ENCODE assay signal across 8 cellular contexts in the genomic region with DNA sequence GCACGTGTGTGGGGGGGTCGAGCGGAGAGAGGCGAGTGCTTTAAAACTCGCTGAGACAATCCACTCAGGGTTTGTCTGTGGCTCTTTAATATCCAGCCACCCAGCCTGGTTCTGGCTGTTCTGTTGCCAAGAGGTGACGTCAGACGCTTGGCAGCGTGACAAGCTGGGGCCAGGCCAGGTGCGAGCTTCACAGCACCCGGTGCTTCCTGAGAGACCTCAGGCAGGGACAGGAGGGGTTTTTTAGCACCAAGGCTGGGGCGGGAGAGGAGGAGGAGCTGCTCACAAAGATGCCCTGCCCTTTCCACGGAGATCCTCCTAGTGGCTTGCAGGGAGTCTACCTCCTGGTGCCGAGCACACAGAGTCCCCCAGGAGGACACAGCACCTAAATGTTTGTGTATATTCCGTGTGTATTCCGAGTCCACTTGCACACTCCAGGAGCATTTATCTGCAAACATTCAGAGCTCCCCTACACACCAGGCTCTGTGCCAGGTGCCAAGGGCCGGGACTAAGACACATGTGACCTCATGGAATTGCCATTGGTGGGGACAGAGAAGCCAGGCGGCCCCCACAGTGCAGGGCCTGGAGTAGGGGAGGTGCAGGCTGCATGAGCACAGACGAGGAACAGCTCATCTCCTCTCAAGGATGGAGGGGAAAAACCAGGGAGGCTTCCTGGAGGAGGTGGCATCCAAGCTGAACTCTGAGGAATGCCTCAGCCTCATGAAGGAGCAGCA.
DNase-seq lines count a peak whose midpoint lies in the region; ATAC-seq and TF ChIP-seq lines count a peak whose summit lies in the region.

No MANE protein-coding gene starts in this region.

- TF ChIP-seq EP300 in upper lobe of left lung (IDR thresholded peaks at IDR 0.05), result no peak

- H3K27ac ChIP-seq in upper lobe of left lung, result no peak overlapping the region

- peaks cover 0 to 6% (median 0%) of the 10 kb centered on the region in 4 donors for H3K4me1 ChIP-seq in upper lobe of left lung

- ATAC-seq in left ventricle myocardium superior (peak; percentile 90), upper lobe of left lung (ENCODE audit: low FRiP score in 2 of 2) (peak; percentile 44 to 58), HG02623 (IDR thresholded peaks at IDR 0.05; ENCODE audit: unreplicated experiment) (no peak)

- no peak overlapping the region for H3K4me3 ChIP-seq in upper lobe of left lung

- intact Hi-C loops in left ventricle myocardium superior (cut with micrococcal nuclease), result no loop called here

- H3K27me3 ChIP-seq in upper lobe of left lung, result no peaks in the 10 kb centered on the region

- TF ChIP-seq POLR2A in upper lobe of left lung (IDR thresholded peaks at IDR 0.05), result no peak

- H3K9me3 ChIP-seq in upper lobe of left lung, result no peaks in the 10 kb centered on the region

- DNase-seq in A172 (ENCODE audit: low spot score), result peak; percentile 60
- peak; percentile 18 for DNase-seq in HT1080 (ENCODE audit: low read depth)
- peak; percentile 97 for DNase-seq in RPMI8226
- peak; percentile 84 for DNase-seq in left ventricle myocardium superior
- peak; percentile 75 to 91 for DNase-seq in upper lobe of left lung
- no peak for DNase-seq in NOMO-1 treated with DMSO at 0.1 percent for 48 hours (lab: John Stamatoyannopoulos, UW; ENCODE audit: unreplicated experiment)
- no peak for DNase-seq in kidney glomerular epithelial cell (lab: John Stamatoyannopoulos, UW)

- H3K36me3 ChIP-seq in upper lobe of left lung, result no peaks in the 10 kb centered on the region

- 32 to 34% methylated on average over 10 to 14 of the region's 18 CpGs for WGBS in upper lobe of left lung, 2 donors

- TF ChIP-seq CTCF in upper lobe of left lung (IDR thresholded peaks at IDR 0.05), result no peak

Comparison
In these comparisons a context has a peak if more than half of its experiments do, and no peak if none do; other contexts are left out.
1. DNase-seq: peak in A172 (single experiment), HT1080 (single experiment), RPMI8226 (single experiment), left ventricle myocardium superior (single experiment) and upper lobe of left lung (2 of 2); none in NOMO-1 treated with DMSO at 0.1 percent for 48 hours (single experiment) and kidney glomerular epithelial cell (single experiment).